In the genomic region with DNA sequence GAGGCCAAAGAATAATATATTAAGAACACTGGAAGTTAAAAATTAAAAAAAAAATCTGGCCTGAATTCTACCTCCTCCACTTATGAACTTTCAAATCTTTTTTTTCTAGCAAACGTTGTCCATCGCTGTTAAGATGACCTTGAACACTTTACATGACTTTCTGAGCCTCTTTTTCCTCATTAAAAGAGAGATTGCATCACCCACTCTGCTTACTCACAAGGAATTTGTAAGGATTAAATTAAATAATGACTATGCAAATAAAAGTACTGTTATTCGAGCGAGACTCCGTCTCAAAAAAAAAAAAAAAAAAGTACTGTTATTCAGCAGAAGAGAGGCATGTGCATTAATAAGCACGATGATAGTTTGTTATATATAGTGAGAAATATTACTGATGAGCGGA, we compare ENCODE assay signal across 22 cellular contexts.
DNase-seq lines count a peak whose midpoint lies in the region; ATAC-seq, FAIRE-seq and TF ChIP-seq lines count a peak whose summit lies in the region.
"Had no signal": no experiment of that assay in that cellular context is flagged by ENCODE, and none has a peak within 500 bp of the region (broad histone marks: within the 10 kb centered on the region; RNA-seq: fewer than 3 reads in every experiment).

No MANE protein-coding gene starts in this region.

- ATAC-seq in HG02840 (IDR thresholded peaks at IDR 0.05; ENCODE audit: low FRiP score, unreplicated experiment) = no peak
- ATAC-seq: body of pancreas; sciatic nerve; stimulated activated naive B cell treated with anti-CD40 and anti-IgM and Interleukin-4, amounts not matched to agents 10 μg/mL and 1 μg/mL and 100 μg/mL, for 72 hours had no signal

- no peak overlapping the region for H4K8ac ChIP-seq in trophoblast cell (ENCODE audit: low read depth, low read length)

- H3K18ac ChIP-seq in trophoblast cell (ENCODE audit: low read length) = no peak overlapping the region

- H3K23ac ChIP-seq in trophoblast cell (ENCODE audit: low read length) = no peak overlapping the region

- H2AFZ ChIP-seq in neural cell (ENCODE audit: low read depth, low read length) = no peak overlapping the region
- H2AFZ ChIP-seq in trophoblast cell (ENCODE audit: insufficient read depth, low read length, poor library complexity) = no peak overlapping the region

- no peaks in the 10 kb centered on the region for H3F3A ChIP-seq in neural cell (ENCODE audit: insufficient read depth, low read length, poor library complexity, severe bottlenecking)

- no peak for TF ChIP-seq EP300 in neural cell (conservative IDR thresholded peaks at IDR 0.05; ENCODE audit: poor library complexity, severe bottlenecking)

- H3K9ac ChIP-seq in neural cell (ENCODE audit: low read length) = no peak overlapping the region
- H3K9ac ChIP-seq in trophoblast cell (ENCODE audit: low read length) = no peak overlapping the region

- no peak overlapping the region for H2AK5ac ChIP-seq in trophoblast cell (ENCODE audit: low read length)

- no peak overlapping the region for H2BK5ac ChIP-seq in trophoblast cell (ENCODE audit: low read depth, low read length, poor library complexity)

- H3K14ac ChIP-seq in trophoblast cell (ENCODE audit: low read length) = no peak overlapping the region

- no peaks in the 10 kb centered on the region for H3K9me3 ChIP-seq in neural cell (ENCODE audit: low read length)
- H3K9me3 ChIP-seq in trophoblast cell (ENCODE audit: insufficient read depth, low read depth, low read length) = no peaks in the 10 kb centered on the region
- H3K9me3 ChIP-seq: body of pancreas, HAP-1, testis had no signal

- WGBS in trophoblast cell (ENCODE audit: extremely low coverage, insufficient coverage, insufficient read length) = no CpG with 5 or more reads among the region's 7 CpGs

- H4K91ac ChIP-seq in trophoblast cell (ENCODE audit: low read depth, low read length) = no peak overlapping the region

- FAIRE-seq in HTR-8/SVneo (lab: Jason Lieb, UNC) = no peak
- FAIRE-seq: endometrium, GM12892 had no signal

- no peaks in the 10 kb centered on the region for H3K9me2 ChIP-seq in neural cell (ENCODE audit: insufficient read depth, low read length)

- H3K27me3 ChIP-seq in neural cell (ENCODE audit: insufficient read depth, low read depth, low read length) (no peaks in the 10 kb centered on the region), trophoblast cell (ENCODE audit: insufficient read depth, low read length) (no peaks in the 10 kb centered on the region)
- H3K27me3 ChIP-seq: body of pancreas, testis had no signal

- H4K12ac ChIP-seq in trophoblast cell (ENCODE audit: low read depth, low read length) = no peak overlapping the region

- no peak overlapping the region for H2BK120ac ChIP-seq in trophoblast cell (ENCODE audit: insufficient read depth, low read length, poor library complexity)

- H3K79me2 ChIP-seq in neural cell (replicated peaks; ENCODE audit: insufficient read depth, low read length) = peaks cover 29% of the 10 kb centered on the region
- H3K79me2 ChIP-seq in trophoblast cell (ENCODE audit: control insufficient read depth, insufficient read depth, low read length, poor library complexity) = no peaks in the 10 kb centered on the region

- H3K27ac ChIP-seq in neural cell (ENCODE audit: low read length) (peak overlapping the region; percentile 96), trophoblast cell (ENCODE audit: low read depth, low read length) (no peak overlapping the region)
- H3K27ac ChIP-seq: body of pancreas, testis had no signal

- no peaks in the 10 kb centered on the region for H3K79me1 ChIP-seq in trophoblast cell (ENCODE audit: low read length)

- no peaks in the 10 kb centered on the region for H3K36me3 ChIP-seq in neural cell (ENCODE audit: insufficient read depth, low read length)
- no peaks in the 10 kb centered on the region for H3K36me3 ChIP-seq in trophoblast cell (ENCODE audit: control insufficient read depth in 1 of 2, insufficient read depth in 2 of 2, low read length in 2 of 2)
- H3K36me3 ChIP-seq: HAP-1 had no signal

- H3K4me1 ChIP-seq in trophoblast cell (ENCODE audit: control insufficient read depth in 1 of 2, insufficient read depth in 2 of 2, low read length in 2 of 2) = peaks cover 0 to 2% of the 10 kb centered on the region in 2 experiments
- H3K4me1 ChIP-seq: testis had no signal

- no peak overlapping the region for H2BK12ac ChIP-seq in trophoblast cell (ENCODE audit: low read length)

- H3K4me2 ChIP-seq in neural cell (ENCODE audit: low read length) (no peak overlapping the region), trophoblast cell (ENCODE audit: low read length) (no peak overlapping the region)

- no peak for TF ChIP-seq CTCF in AG10803 (conservative IDR thresholded peaks at IDR 0.05; ENCODE audit: low read length)
- TF ChIP-seq CTCF in epithelial cell of esophagus (IDR thresholded peaks at IDR 0.05; ENCODE audit: insufficient read depth, low read depth, low read length, missing control alignments) = no peak
- TF ChIP-seq CTCF in neural cell (IDR thresholded peaks at IDR 0.05; ENCODE audit: poor library complexity, severe bottlenecking) = no peak

- H3K4me3 ChIP-seq in AG10803 (ENCODE audit: low read length) (no peak overlapping the region), epithelial cell of esophagus (ENCODE audit: low read length) (no peak overlapping the region), neural cell (ENCODE audit: low read length) (no peak overlapping the region), trophoblast cell (ENCODE audit: low read depth, low read length) (no peak overlapping the region)
- H3K4me3 ChIP-seq: body of pancreas, HAP-1, testis had no signal

- DNase-seq in AG10803 (ENCODE audit: low read depth) (peak; percentile 67), M059J (ENCODE audit: low read depth) (peak; percentile 15), epithelial cell of esophagus (ENCODE audit: low read depth) (peak; percentile 16), trophoblast cell (no peak), HTR-8/SVneo (ENCODE audit: insufficient read length, low spot score) (no peak)
- DNase-seq in activated CD4-positive, alpha-beta T cell treated with anti-CD3 and anti-CD28 coated beads, Interleukin-2, amount 50 U/mL, for 1 hour = no peak
- DNase-seq: activated CD4-positive, alpha-beta T cell treated with anti-CD3 and anti-CD28 coated beads for 1 hour; body of pancreas; cortex of kidney; NCI-H1436 treated with DMSO at 0.1 percent for 48 hours; NCI-H524 treated with DMSO at 0.1 percent for 48 hours; RPMI8226; stimulated activated CD4-positive, alpha-beta T cell treated with anti-CD3 and anti-CD28 coated beads, Interleukin-1b, Interleukin-23, amount 100 ng/mL, for 48 hours; stimulated activated naive B cell treated with anti-CD40 and anti-IgM and Interleukin-4, amounts not matched to agents 10 μg/mL and 1 μg/mL and 100 μg/mL, for 72 hours; T1000; testis had no signal

- H3K4ac ChIP-seq in trophoblast cell (ENCODE audit: low read depth, low read length) = no peak overlapping the region

- H4K20me1 ChIP-seq in neural cell (ENCODE audit: insufficient read depth) = no peaks in the 10 kb centered on the region

- no peak for TF ChIP-seq RAD21 in neural cell (conservative IDR thresholded peaks at IDR 0.05)

TF ChIP-seq in neural cell, 6 proteins besides CTCF, POLR2A, EP300 and RAD21:
- TF ChIP-seq, protein P1, sequence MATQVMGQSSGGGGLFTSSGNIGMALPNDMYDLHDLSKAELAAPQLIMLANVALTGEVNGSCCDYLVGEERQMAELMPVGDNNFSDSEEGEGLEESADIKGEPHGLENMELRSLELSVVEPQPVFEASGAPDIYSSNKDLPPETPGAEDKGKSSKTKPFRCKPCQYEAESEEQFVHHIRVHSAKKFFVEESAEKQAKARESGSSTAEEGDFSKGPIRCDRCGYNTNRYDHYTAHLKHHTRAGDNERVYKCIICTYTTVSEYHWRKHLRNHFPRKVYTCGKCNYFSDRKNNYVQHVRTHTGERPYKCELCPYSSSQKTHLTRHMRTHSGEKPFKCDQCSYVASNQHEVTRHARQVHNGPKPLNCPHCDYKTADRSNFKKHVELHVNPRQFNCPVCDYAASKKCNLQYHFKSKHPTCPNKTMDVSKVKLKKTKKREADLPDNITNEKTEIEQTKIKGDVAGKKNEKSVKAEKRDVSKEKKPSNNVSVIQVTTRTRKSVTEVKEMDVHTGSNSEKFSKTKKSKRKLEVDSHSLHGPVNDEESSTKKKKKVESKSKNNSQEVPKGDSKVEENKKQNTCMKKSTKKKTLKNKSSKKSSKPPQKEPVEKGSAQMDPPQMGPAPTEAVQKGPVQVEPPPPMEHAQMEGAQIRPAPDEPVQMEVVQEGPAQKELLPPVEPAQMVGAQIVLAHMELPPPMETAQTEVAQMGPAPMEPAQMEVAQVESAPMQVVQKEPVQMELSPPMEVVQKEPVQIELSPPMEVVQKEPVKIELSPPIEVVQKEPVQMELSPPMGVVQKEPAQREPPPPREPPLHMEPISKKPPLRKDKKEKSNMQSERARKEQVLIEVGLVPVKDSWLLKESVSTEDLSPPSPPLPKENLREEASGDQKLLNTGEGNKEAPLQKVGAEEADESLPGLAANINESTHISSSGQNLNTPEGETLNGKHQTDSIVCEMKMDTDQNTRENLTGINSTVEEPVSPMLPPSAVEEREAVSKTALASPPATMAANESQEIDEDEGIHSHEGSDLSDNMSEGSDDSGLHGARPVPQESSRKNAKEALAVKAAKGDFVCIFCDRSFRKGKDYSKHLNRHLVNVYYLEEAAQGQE (IDR thresholded peaks at IDR 0.05; ENCODE audit: borderline replicate concordance) = no peak
- no peak for TF ChIP-seq TAF1 (IDR thresholded peaks at IDR 0.05; ENCODE audit: low read depth)
- TF ChIP-seq POLR2AphosphoS5 (IDR thresholded peaks at IDR 0.05) = no peak
- no peak for TF ChIP-seq MXI1 (conservative IDR thresholded peaks at IDR 0.05; ENCODE audit: poor library complexity, severe bottlenecking)
- TF ChIP-seq SMC3 (conservative IDR thresholded peaks at IDR 0.05; ENCODE audit: poor library complexity) = no peak
- no peak for TF ChIP-seq EZH2 (IDR thresholded peaks at IDR 0.05; ENCODE audit: borderline replicate concordance, insufficient read depth, low read length, poor library complexity, severe bottlenecking)

Comparison
In these comparisons a context has a peak if more than half of its experiments do, and no peak if none do; other contexts are left out.
1. DNase-seq: peak in AG10803 (single experiment), M059J (single experiment) and epithelial cell of esophagus (single experiment); none in trophoblast cell (0 of 2), activated CD4-positive, alpha-beta T cell treated with anti-CD3 and anti-CD28 coated beads, Interleukin-2, amount 50 U/mL, for 1 hour (single experiment) and HTR-8/SVneo (single experiment).